ENCODE assay signal across 8 cellular contexts in the genomic region with DNA sequence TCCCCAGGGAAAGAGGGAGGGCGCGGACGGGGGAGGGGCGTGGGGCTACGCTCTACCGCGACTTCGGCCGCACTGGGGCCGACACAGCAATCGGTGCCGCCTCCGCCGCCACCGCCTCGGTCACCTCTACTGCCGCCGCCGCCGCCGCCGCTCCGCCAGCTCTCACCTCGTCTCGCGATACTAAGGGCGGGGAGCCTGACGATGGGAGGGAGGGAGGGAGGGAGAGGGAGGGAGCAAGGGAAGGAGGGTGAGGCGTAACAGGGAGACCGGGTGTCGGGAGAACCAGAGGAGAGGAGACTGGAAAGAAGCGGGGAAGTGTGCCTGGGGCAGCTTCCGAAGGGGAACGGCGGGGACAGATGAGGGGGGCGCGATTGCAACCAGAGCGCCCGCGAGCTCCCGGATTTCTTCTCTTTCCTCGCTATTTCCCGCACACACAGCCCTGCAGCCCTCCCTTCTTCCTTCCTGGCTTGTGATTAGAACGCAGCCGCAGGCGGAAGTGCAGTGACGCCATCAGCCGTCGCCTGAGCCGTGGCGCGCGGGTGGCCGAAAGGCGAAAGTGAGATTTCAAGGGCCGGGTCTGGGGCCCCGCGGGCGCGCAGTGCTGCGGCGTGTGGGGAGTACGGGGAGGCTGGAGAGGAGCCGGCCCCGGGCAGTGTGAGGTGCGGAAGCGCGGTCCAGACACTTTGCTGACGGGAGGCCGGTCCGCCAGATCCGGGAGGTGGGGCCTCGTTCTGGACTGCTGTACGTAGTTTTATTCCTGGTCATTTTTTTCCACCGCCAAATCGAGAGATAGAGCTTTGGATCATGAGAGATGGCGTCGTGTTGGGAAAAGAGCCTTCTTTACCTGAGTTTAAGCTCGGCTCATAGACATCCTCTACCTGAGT. TPM values are rescaled to one million over a fixed set of nuclear protein-coding genes. Genes with fewer than 3 reads are reported as not detected.
DNase-seq lines count a peak whose midpoint lies in the region; ATAC-seq and TF ChIP-seq lines count a peak whose summit lies in the region.

A gene with protein sequence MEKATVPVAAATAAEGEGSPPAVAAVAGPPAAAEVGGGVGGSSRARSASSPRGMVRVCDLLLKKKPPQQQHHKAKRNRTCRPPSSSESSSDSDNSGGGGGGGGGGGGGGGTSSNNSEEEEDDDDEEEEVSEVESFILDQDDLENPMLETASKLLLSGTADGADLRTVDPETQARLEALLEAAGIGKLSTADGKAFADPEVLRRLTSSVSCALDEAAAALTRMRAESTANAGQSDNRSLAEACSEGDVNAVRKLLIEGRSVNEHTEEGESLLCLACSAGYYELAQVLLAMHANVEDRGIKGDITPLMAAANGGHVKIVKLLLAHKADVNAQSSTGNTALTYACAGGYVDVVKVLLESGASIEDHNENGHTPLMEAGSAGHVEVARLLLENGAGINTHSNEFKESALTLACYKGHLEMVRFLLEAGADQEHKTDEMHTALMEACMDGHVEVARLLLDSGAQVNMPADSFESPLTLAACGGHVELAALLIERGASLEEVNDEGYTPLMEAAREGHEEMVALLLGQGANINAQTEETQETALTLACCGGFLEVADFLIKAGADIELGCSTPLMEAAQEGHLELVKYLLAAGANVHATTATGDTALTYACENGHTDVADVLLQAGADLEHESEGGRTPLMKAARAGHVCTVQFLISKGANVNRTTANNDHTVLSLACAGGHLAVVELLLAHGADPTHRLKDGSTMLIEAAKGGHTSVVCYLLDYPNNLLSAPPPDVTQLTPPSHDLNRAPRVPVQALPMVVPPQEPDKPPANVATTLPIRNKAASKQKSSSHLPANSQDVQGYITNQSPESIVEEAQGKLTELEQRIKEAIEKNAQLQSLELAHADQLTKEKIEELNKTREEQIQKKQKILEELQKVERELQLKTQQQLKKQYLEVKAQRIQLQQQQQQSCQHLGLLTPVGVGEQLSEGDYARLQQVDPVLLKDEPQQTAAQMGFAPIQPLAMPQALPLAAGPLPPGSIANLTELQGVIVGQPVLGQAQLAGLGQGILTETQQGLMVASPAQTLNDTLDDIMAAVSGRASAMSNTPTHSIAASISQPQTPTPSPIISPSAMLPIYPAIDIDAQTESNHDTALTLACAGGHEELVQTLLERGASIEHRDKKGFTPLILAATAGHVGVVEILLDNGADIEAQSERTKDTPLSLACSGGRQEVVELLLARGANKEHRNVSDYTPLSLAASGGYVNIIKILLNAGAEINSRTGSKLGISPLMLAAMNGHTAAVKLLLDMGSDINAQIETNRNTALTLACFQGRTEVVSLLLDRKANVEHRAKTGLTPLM (N-terminal part only) (minus strand): TSS at position 131 of the 884 bp plus-strand sequence. CDS start 130 bp downstream, at position 1.

- peaks cover 49% of the 10 kb centered on the region for H3K36me3 ChIP-seq in OCI-LY7 (ENCODE audit: insufficient read depth, low read length)
- H3K36me3 ChIP-seq in mucosa of descending colon (ENCODE audit: low read depth): no peaks in the 10 kb centered on the region

- CTCF ChIA-PET in OCI-LY7 (lab: Charles Lee; ENCODE audit: unreplicated experiment): interaction anchor here (0.6 kb wide), 1 partner anchor 1040 kb away, joined by 7 read pairs; no protein-coding TSS in a partner anchor

- intact Hi-C loops in OCI-LY7 (cut with micrococcal nuclease; ENCODE audit: unreplicated experiment): loop anchor here (1.0 to 10.0 kb wide), 5 partner anchors 117 to 557 kb away; a partner anchor contains a TSS
- intact Hi-C loops in mucosa of descending colon (cut with DNase I, micrococcal nuclease): loop anchor here in 1 of 2 donors (10.0 kb wide), 1 partner anchor 104 kb away; no protein-coding TSS in a partner anchor

- POLR2A ChIA-PET in OCI-LY7 (lab: Charles Lee): interaction anchor here (0.5 to 3.1 kb wide), 23 partner anchors 7 to 1452 kb away, joined by 3 to 20 read pairs (median 4); a partner anchor contains a TSS

- TF ChIP-seq CTCF in OCI-LY7 (conservative IDR thresholded peaks at IDR 0.05; ENCODE audit: low read length) (no peak), epithelial cell of esophagus (IDR thresholded peaks at IDR 0.05; ENCODE audit: insufficient read depth, low read depth, low read length, missing control alignments) (no peak), mucosa of descending colon (IDR thresholded peaks at IDR 0.05) (no peak)

- peaks cover 67% of the 10 kb centered on the region for H3K79me2 ChIP-seq in OCI-LY7 (ENCODE audit: insufficient read depth, low read depth, low read length)

- no TSS peak for BruUV-seq in OCI-LY7 (replicated peaks; lab: Mats Ljungman, UMichigan)

- peak within 1 kb of the TSS; percentile 99 for H3K4me3 ChIP-seq in OCI-LY7 (ENCODE audit: low read depth, low read length, poor library complexity, severe bottlenecking)
- peak within 1 kb of the TSS; percentile 70 for H3K4me3 ChIP-seq in epithelial cell of esophagus (ENCODE audit: low read length)
- peak within 1 kb of the TSS; percentile 58 for H3K4me3 ChIP-seq in mucosa of descending colon

- no peaks in the 10 kb centered on the region for H3K9me2 ChIP-seq in OCI-LY7 (ENCODE audit: insufficient read depth, low read length)

- H3K4me1 ChIP-seq in OCI-LY7 (ENCODE audit: insufficient read depth, low read length, poor library complexity, severe bottlenecking): peaks cover 50% of the 10 kb centered on the region
- peaks cover 37% of the 10 kb centered on the region for H3K4me1 ChIP-seq in mucosa of descending colon (ENCODE audit: low read depth)

- peak within 1 kb of the TSS; percentile 92 for H3K4me2 ChIP-seq in OCI-LY7 (ENCODE audit: low read length)

- peak within 1 kb of the TSS; percentile 67 for H2AFZ ChIP-seq in OCI-LY7 (ENCODE audit: low read length)

- peak; percentile 83 for ATAC-seq in GM21526 (IDR thresholded peaks at IDR 0.05; ENCODE audit: low FRiP score, unreplicated experiment)
- peak; percentile 90 for ATAC-seq in mucosa of descending colon

- peaks cover 27% of the 10 kb centered on the region for H4K20me1 ChIP-seq in OCI-LY7 (ENCODE audit: insufficient read depth, low read length)

- H3K9me3 ChIP-seq in OCI-LY7 (ENCODE audit: low read length) (no peaks in the 10 kb centered on the region), mucosa of descending colon (no peaks in the 10 kb centered on the region)

- DNase-seq in DMS 273 treated with DMSO at 0.1 percent for 48 hours (lab: John Stamatoyannopoulos, UW) (peak; percentile 46), HuH-7.5 (ENCODE audit: low spot score) (peak; percentile 64), OCI-LY7 (ENCODE audit: low spot score) (peak; percentile 94), activated T-cell treated with anti-CD3 and anti-CD28 coated beads for 24 hours (ENCODE audit: low read depth) (peak; percentile 91), epithelial cell of esophagus (ENCODE audit: low read depth) (peak; percentile 95), mucosa of descending colon (peak; percentile 96 to 97 (median 96))
- peak; percentile 85 for DNase-seq in stimulated activated CD8-positive, alpha-beta memory T cell treated with anti-CD3 and anti-CD28 coated beads, Interleukin-4, amount 100 ng/mL, for 24 hours (ENCODE audit: low read depth)

- peak within 1 kb of the TSS; percentile 84 for H3K27ac ChIP-seq in OCI-LY7 (ENCODE audit: low read depth, low read length, poor library complexity, severe bottlenecking)

RNA-seq across cellular contexts. Expression of the gene that starts here (rescaled TPM):
- 39.4 and 53.0 TPM in 2 replicates for total RNA-seq in OCI-LY7 (2014; rRNA removed; shearing (Covaris generic))
- total RNA-seq in OCI-LY7 (2022): 70.3 and 77.4 TPM in 2 replicates
- total RNA-seq in mucosa of descending colon: 10 to 100 TPM; 62.4 to 75.3 (median 70.4) TPM

Comparison
In these comparisons a context has a peak if more than half of its experiments do, and no peak if none do; other contexts are left out.
1. Peak in every context shown above with its lines: DNase-seq, ATAC-seq, H3K4me3 ChIP-seq and H3K27ac ChIP-seq.
2. DNase-seq: peak in every context shown above with its lines; median percentile 96 in mucosa of descending colon; 95 in epithelial cell of esophagus; 94 in OCI-LY7; 91 in activated T-cell treated with anti-CD3 and anti-CD28 coated beads for 24 hours; 85 in stimulated activated CD8-positive, alpha-beta memory T cell treated with anti-CD3 and anti-CD28 coated beads, Interleukin-4, amount 100 ng/mL, for 24 hours; 64 in HuH-7.5; 46 in DMS 273 treated with DMSO at 0.1 percent for 48 hours.